1 cellular context compared by ENCODE assay signal in the genomic region with DNA sequence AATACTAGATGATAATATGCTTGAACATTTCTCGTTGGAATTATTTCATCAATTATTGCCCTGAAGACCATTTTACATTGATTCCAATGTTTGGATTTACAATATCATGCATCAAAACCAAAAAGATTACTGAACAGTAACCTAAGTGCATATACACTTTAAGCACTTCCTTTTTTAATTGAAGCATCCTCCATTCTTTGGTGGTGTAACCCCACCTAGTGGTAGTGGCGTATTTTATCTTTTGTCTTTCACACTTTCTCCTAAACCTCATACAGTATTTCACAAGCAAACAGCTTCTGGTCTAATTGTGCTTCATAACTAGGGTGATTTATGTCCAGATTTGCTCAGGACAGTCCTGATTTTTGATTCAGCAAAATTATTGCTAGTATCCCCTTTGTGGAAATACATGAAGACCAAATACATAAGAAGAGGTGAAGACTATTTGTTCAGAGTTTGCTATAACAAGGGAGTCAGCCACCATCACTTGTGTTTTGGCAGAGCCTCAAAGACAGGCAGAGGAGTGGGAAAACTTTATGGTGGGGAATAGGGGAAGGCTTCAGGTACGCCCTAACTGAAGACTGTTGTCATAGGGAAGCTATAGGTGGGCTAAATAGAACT.
TF ChIP-seq lines count a peak whose summit lies in the region.

No MANE protein-coding gene starts in this region.

TF ChIP-seq in K562, 482 proteins besides CTCF, POLR2A, EP300 and RAD21 (continued from another document and continues in another):
- TF ChIP-seq, protein P1, sequence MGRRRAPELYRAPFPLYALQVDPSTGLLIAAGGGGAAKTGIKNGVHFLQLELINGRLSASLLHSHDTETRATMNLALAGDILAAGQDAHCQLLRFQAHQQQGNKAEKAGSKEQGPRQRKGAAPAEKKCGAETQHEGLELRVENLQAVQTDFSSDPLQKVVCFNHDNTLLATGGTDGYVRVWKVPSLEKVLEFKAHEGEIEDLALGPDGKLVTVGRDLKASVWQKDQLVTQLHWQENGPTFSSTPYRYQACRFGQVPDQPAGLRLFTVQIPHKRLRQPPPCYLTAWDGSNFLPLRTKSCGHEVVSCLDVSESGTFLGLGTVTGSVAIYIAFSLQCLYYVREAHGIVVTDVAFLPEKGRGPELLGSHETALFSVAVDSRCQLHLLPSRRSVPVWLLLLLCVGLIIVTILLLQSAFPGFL (CRISPR knock-in tag; IDR thresholded peaks at IDR 0.05), result peak; percentile 74; the same call in 1 of the 2 replicates
- no peak for TF ChIP-seq KAT7 (CRISPR knock-in tag; IDR thresholded peaks at IDR 0.05; ENCODE audit: borderline replicate concordance)
- no peak for TF ChIP-seq HNRNPK (IDR thresholded peaks at IDR 0.05; ENCODE audit: low read depth, low read length, poor library complexity, severe bottlenecking)
- TF ChIP-seq ZKSCAN1 (IDR thresholded peaks at IDR 0.05; ENCODE audit: low read depth, low read length), result no peak
- peak; percentile 43; the same call in 1 of the 2 replicates for TF ChIP-seq ELF1 (tag; IDR thresholded peaks at IDR 0.05)
- no peak for TF ChIP-seq HNRNPLL (IDR thresholded peaks at IDR 0.05; ENCODE audit: low read depth, low read length, poor library complexity, severe bottlenecking)
- no peak for TF ChIP-seq ZNF512 (tag; IDR thresholded peaks at IDR 0.05)
- TF ChIP-seq ZNF764 (CRISPR knock-in tag; IDR thresholded peaks at IDR 0.05; ENCODE audit: low read depth), result no peak
- no peak for TF ChIP-seq DDX20 (tag; IDR thresholded peaks at IDR 0.05; ENCODE audit: low read depth)
- TF ChIP-seq RFX5 (IDR thresholded peaks at IDR 0.05; ENCODE audit: low read depth, low read length), result no peak
- TF ChIP-seq ZNF239 (CRISPR knock-in tag; IDR thresholded peaks at IDR 0.05), result no peak
- TF ChIP-seq, protein P2, sequence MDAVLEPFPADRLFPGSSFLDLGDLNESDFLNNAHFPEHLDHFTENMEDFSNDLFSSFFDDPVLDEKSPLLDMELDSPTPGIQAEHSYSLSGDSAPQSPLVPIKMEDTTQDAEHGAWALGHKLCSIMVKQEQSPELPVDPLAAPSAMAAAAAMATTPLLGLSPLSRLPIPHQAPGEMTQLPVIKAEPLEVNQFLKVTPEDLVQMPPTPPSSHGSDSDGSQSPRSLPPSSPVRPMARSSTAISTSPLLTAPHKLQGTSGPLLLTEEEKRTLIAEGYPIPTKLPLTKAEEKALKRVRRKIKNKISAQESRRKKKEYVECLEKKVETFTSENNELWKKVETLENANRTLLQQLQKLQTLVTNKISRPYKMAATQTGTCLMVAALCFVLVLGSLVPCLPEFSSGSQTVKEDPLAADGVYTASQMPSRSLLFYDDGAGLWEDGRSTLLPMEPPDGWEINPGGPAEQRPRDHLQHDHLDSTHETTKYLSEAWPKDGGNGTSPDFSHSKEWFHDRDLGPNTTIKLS (IDR thresholded peaks at IDR 0.05; ENCODE audit: borderline replicate concordance, low read depth), result no peak
- TF ChIP-seq L3MBTL2 (IDR thresholded peaks at IDR 0.05), result 0 out of 2 replicates have a peak, but pooled peaks have one; percentile 16
- TF ChIP-seq, protein P3, sequence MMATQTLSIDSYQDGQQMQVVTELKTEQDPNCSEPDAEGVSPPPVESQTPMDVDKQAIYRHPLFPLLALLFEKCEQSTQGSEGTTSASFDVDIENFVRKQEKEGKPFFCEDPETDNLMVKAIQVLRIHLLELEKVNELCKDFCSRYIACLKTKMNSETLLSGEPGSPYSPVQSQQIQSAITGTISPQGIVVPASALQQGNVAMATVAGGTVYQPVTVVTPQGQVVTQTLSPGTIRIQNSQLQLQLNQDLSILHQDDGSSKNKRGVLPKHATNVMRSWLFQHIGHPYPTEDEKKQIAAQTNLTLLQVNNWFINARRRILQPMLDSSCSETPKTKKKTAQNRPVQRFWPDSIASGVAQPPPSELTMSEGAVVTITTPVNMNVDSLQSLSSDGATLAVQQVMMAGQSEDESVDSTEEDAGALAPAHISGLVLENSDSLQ (IDR thresholded peaks at IDR 0.05), result no peak
- no peak for TF ChIP-seq ATF1 (CRISPR knock-in tag; IDR thresholded peaks at IDR 0.05)
- TF ChIP-seq ATF1 (tag; IDR thresholded peaks at IDR 0.05), result peak; percentile 6; the same call in 1 of the 2 replicates
- no peak for TF ChIP-seq POLR3G (IDR thresholded peaks at IDR 0.05; ENCODE audit: extremely low read depth, insufficient read length, insufficient replicate concordance)
- no peak for TF ChIP-seq ZNF449 (CRISPR knock-in tag; IDR thresholded peaks at IDR 0.05)
- no peak for TF ChIP-seq SAP30 (IDR thresholded peaks at IDR 0.05; ENCODE audit: borderline replicate concordance, insufficient read depth, low read depth, low read length, poor library complexity, severe bottlenecking)
- TF ChIP-seq, protein P4, sequence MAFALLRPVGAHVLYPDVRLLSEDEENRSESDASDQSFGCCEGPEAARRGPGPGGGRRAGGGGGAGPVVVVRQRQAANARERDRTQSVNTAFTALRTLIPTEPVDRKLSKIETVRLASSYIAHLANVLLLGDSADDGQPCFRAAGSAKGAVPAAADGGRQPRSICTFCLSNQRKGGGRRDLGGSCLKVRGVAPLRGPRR (CRISPR knock-in tag; IDR thresholded peaks at IDR 0.05), result no peak
- no peak for TF ChIP-seq HDAC6 (IDR thresholded peaks at IDR 0.05; ENCODE audit: low read depth, low read length)
- no peak for TF ChIP-seq SRSF1 (IDR thresholded peaks at IDR 0.05; ENCODE audit: low read depth, low read length)
- no peak for TF ChIP-seq TGIF2 (CRISPR knock-in tag; IDR thresholded peaks at IDR 0.05)
- no peak for TF ChIP-seq MAFK (IDR thresholded peaks at IDR 0.05; ENCODE audit: low read length)
- TF ChIP-seq ZNF12 (CRISPR knock-in tag; IDR thresholded peaks at IDR 0.05), result no peak
- TF ChIP-seq TAF7 (tag; IDR thresholded peaks at IDR 0.05), result no peak
- TF ChIP-seq SAFB2 (IDR thresholded peaks at IDR 0.05; ENCODE audit: borderline replicate concordance, low read depth, low read length, severe bottlenecking), result no peak
- TF ChIP-seq, protein P5, sequence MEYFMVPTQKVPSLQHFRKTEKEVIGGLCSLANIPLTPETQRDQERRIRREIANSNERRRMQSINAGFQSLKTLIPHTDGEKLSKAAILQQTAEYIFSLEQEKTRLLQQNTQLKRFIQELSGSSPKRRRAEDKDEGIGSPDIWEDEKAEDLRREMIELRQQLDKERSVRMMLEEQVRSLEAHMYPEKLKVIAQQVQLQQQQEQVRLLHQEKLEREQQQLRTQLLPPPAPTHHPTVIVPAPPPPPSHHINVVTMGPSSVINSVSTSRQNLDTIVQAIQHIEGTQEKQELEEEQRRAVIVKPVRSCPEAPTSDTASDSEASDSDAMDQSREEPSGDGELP (CRISPR knock-in tag; IDR thresholded peaks at IDR 0.05; ENCODE audit: borderline replicate concordance), result no peak
- TF ChIP-seq, protein P6, sequence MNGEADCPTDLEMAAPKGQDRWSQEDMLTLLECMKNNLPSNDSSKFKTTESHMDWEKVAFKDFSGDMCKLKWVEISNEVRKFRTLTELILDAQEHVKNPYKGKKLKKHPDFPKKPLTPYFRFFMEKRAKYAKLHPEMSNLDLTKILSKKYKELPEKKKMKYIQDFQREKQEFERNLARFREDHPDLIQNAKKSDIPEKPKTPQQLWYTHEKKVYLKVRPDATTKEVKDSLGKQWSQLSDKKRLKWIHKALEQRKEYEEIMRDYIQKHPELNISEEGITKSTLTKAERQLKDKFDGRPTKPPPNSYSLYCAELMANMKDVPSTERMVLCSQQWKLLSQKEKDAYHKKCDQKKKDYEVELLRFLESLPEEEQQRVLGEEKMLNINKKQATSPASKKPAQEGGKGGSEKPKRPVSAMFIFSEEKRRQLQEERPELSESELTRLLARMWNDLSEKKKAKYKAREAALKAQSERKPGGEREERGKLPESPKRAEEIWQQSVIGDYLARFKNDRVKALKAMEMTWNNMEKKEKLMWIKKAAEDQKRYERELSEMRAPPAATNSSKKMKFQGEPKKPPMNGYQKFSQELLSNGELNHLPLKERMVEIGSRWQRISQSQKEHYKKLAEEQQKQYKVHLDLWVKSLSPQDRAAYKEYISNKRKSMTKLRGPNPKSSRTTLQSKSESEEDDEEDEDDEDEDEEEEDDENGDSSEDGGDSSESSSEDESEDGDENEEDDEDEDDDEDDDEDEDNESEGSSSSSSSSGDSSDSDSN (IDR thresholded peaks at IDR 0.05; ENCODE audit: borderline replicate concordance in 1 of 2, low read depth in 2 of 2, low read length in 2 of 2), result no peak
- TF ChIP-seq DIDO1 (tag; IDR thresholded peaks at IDR 0.05; ENCODE audit: low read depth), result no peak
- no peak for TF ChIP-seq THRB (CRISPR knock-in tag; conservative IDR thresholded peaks at IDR 0.05)
- TF ChIP-seq, protein P7, sequence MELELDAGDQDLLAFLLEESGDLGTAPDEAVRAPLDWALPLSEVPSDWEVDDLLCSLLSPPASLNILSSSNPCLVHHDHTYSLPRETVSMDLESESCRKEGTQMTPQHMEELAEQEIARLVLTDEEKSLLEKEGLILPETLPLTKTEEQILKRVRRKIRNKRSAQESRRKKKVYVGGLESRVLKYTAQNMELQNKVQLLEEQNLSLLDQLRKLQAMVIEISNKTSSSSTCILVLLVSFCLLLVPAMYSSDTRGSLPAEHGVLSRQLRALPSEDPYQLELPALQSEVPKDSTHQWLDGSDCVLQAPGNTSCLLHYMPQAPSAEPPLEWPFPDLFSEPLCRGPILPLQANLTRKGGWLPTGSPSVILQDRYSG (tag; conservative IDR thresholded peaks at IDR 0.05; ENCODE audit: low read depth), result no peak
- no peak for TF ChIP-seq ZNF121 (CRISPR knock-in tag; conservative IDR thresholded peaks at IDR 0.05)
- TF ChIP-seq CBX8 (IDR thresholded peaks at IDR 0.05; ENCODE audit: borderline replicate concordance, extremely low read depth, low read depth, low read length, poor library complexity, severe bottlenecking), result no peak
- no peak for TF ChIP-seq ZNF197 (CRISPR knock-in tag; IDR thresholded peaks at IDR 0.05; ENCODE audit: low read depth)
- TF ChIP-seq SNIP1 (IDR thresholded peaks at IDR 0.05; ENCODE audit: low read depth), result no peak
- TF ChIP-seq MCM5 (IDR thresholded peaks at IDR 0.05; ENCODE audit: low read depth), result no peak
